ENCODE assay signal across 1 cellular context in genomic region chr1:67446014-67446413, GRCh38.
TF ChIP-seq lines count a peak whose summit lies in the region.

No MANE protein-coding gene starts in this region.

TF ChIP-seq in K562, 482 proteins besides CTCF, POLR2A, EP300 and RAD21 (continued from another document):
- TF ChIP-seq ZBTB40 (IDR thresholded peaks at IDR 0.05) (peak; percentile 78), ZBTB40 (CRISPR knock-in tag; IDR thresholded peaks at IDR 0.05) (peak; percentile 26; the same call in 1 of the 2 replicates), ZNF384 (IDR thresholded peaks at IDR 0.05; ENCODE audit: low read depth, low read length) (peak; percentile 78), DACH1 (IDR thresholded peaks at IDR 0.05; ENCODE audit: partially characterized antibody) (peak; percentile 10)
